Comparison of ENCODE assay signal across 17 cellular contexts in the genomic region with DNA sequence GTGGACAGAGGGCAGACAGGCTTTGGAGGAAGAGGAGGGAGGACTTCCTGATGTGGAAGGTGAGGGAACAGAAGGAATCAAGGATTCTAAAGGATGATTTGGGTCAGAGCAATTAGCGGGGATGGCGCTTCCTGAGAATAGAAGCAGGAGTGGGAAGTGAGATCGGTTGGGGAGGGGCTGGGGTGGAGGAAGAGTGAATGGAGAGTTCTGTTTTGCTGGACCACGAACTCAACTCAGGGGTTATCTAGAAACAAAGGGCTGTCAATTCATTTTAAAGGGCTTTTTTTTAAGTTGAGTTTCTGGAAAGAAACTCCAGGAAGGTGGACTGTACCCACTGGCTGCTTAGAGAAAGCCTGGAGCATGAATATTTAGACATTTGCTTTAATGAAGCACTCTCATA. TPM values are rescaled to one million over a fixed set of nuclear protein-coding genes. Genes with fewer than 3 reads are reported as not detected.
A peak's percentile ranks its signal among the peaks of the same experiment; 100 is the strongest.
DNase-seq lines count a peak whose midpoint lies in the region; ATAC-seq, FAIRE-seq and TF ChIP-seq lines count a peak whose summit lies in the region.
"Had no signal": no experiment of that assay in that cellular context is flagged by ENCODE, and none has a peak within 500 bp of the region (broad histone marks: within the 10 kb centered on the region; RNA-seq: fewer than 3 reads in every experiment).

No MANE protein-coding gene starts in this region.

- H3K27ac ChIP-seq in A549 (peak overlapping the region; percentile 89 to 97), AG04450 (ENCODE audit: low read depth, low read length) (peak overlapping the region; percentile 21), coronary artery (no peak overlapping the region), trophoblast cell (ENCODE audit: low read depth, low read length) (no peak overlapping the region), neuronal stem cell (replicated peaks; ENCODE audit: low read length) (no peak overlapping the region)
- H3K27ac ChIP-seq: BLaER1 had no signal

- H3K27me3 Mint-ChIP-seq in activated CD4-positive, alpha-beta T cell treated with anti-CD3 and anti-CD28 coated beads for 36 hours: peaks cover 26% of the 10 kb centered on the region

- CTCF ChIA-PET in A549 (lab: Yijun Ruan, JAX) (no interaction called here), AG04450 (lab: Charles Lee) (no interaction called here)
- CTCF ChIA-PET in activated CD4-positive, alpha-beta T cell treated with anti-CD3 and anti-CD28 coated beads for 36 hours (lab: Charles Lee): no interaction called here

- no peak overlapping the region for H2BK5ac ChIP-seq in trophoblast cell (ENCODE audit: low read depth, low read length, poor library complexity)
- H2BK5ac ChIP-seq in neuronal stem cell (ENCODE audit: low read length): no peak overlapping the region

- intact Hi-C loops in activated CD4-positive, alpha-beta T cell treated with anti-CD3 and anti-CD28 coated beads for 36 hours (cut with DNase I, micrococcal nuclease): loop anchor here in 1 of 2 experiments (2.0 kb wide), 1 partner anchor 19 kb away; no protein-coding TSS in a partner anchor

- peaks cover 27% of the 10 kb centered on the region for H3K27me3 ChIP-seq in AG04450 (ENCODE audit: control insufficient read depth, insufficient read depth, low read length)
- no peaks in the 10 kb centered on the region for H3K27me3 ChIP-seq in trophoblast cell (ENCODE audit: insufficient read depth, low read length)
- no peaks in the 10 kb centered on the region for H3K27me3 ChIP-seq in neuronal stem cell (ENCODE audit: control insufficient read depth in 3 of 3, insufficient read depth in 3 of 3, low read depth in 1 of 3, low read length in 3 of 3)
- H3K27me3 ChIP-seq: BLaER1 had no signal

- POLR2A ChIA-PET in A549 (lab: Yijun Ruan, JAX): no interaction called here
- POLR2A ChIA-PET in AG04450 (lab: Yijun Ruan, JAX): no interaction called here
- POLR2A ChIA-PET in activated CD4-positive, alpha-beta T cell treated with anti-CD3 and anti-CD28 coated beads for 36 hours (lab: Charles Lee): no interaction called here

- DNase-seq in A549 (ENCODE audit: low read depth in 1 of 2, low spot score in 1 of 2): no peak
- DNase-seq in AG04450 (ENCODE audit: low read depth, low spot score): no peak
- DNase-seq in coronary artery (ENCODE audit: low spot score): peak; percentile 38
- DNase-seq in trophoblast cell: no peak
- no peak for DNase-seq in neuronal stem cell (ENCODE audit: low spot score)
- DNase-seq in activated CD4-positive, alpha-beta T cell treated with anti-CD3 and anti-CD28 coated beads for 36 hours: no peak
- DNase-seq: Calu3; CD4-positive, alpha-beta memory T cell; DMS79 treated with DMSO at 0.1 percent for 48 hours; GF-D8; GOT3; H7 had no signal

- H3K9me3 ChIP-seq in A549 (no peaks in the 10 kb centered on the region), AG04450 (ENCODE audit: control insufficient read depth, insufficient read depth, low read length) (no peaks in the 10 kb centered on the region), trophoblast cell (ENCODE audit: insufficient read depth, low read depth, low read length) (no peaks in the 10 kb centered on the region), neuronal stem cell (replicated peaks in 1 of 2; ENCODE audit: control insufficient read depth in 2 of 2, insufficient read depth in 1 of 2, low read depth in 1 of 2, low read length in 2 of 2) (no peaks in the 10 kb centered on the region)
- H3K9me3 ChIP-seq: BLaER1 had no signal

- no peak for TF ChIP-seq POLR2A in A549 (IDR thresholded peaks at IDR 0.05; ENCODE audit: low read length)

- H3K9me3 Mint-ChIP-seq in activated CD4-positive, alpha-beta T cell treated with anti-CD3 and anti-CD28 coated beads for 36 hours (ENCODE audit: low read depth): no peaks in the 10 kb centered on the region
- H3K9me3 Mint-ChIP-seq: CD14-positive monocyte; CD4-positive, alpha-beta memory T cell had no signal

- H3K4ac ChIP-seq in trophoblast cell (ENCODE audit: low read depth, low read length) (no peak overlapping the region), neuronal stem cell (ENCODE audit: low read length) (no peak overlapping the region)

- H3K4me3 ChIP-seq in A549: no peak overlapping the region
- H3K4me3 ChIP-seq in AG04450 (ENCODE audit: low read depth, low read length): no peak overlapping the region
- H3K4me3 ChIP-seq in coronary artery: no peak overlapping the region
- no peak overlapping the region for H3K4me3 ChIP-seq in trophoblast cell (ENCODE audit: low read depth, low read length)
- H3K4me3 ChIP-seq in neuronal stem cell (ENCODE audit: low read length in 2 of 2): no peak overlapping the region
- H3K4me3 ChIP-seq: BLaER1 had no signal

- FAIRE-seq in A549 (lab: Jason Lieb, UNC): no peak
- FAIRE-seq: A204.1 had no signal

- H3K18ac ChIP-seq in trophoblast cell (ENCODE audit: low read length) (no peak overlapping the region), neuronal stem cell (ENCODE audit: low read length) (no peak overlapping the region)

- H4K91ac ChIP-seq in trophoblast cell (ENCODE audit: low read depth, low read length): no peak overlapping the region
- H4K91ac ChIP-seq in neuronal stem cell (ENCODE audit: low read depth, low read length, poor library complexity): no peak overlapping the region

- H3K79me1 ChIP-seq in trophoblast cell (ENCODE audit: low read length) (no peaks in the 10 kb centered on the region), neuronal stem cell (ENCODE audit: low read depth, low read length) (no peaks in the 10 kb centered on the region)

- no peak for TF ChIP-seq CTCF in A549 (IDR thresholded peaks at IDR 0.05)
- no peak for TF ChIP-seq CTCF in AG04450 (IDR thresholded peaks at IDR 0.05; ENCODE audit: low read depth, low read length)
- no peak for TF ChIP-seq CTCF in coronary artery (IDR thresholded peaks at IDR 0.05)

- H3K36me3 ChIP-seq in trophoblast cell (ENCODE audit: control insufficient read depth in 1 of 2, insufficient read depth in 2 of 2, low read length in 2 of 2): no peaks in the 10 kb centered on the region
- H3K36me3 ChIP-seq in neuronal stem cell (replicated peaks in 1 of 2; ENCODE audit: control insufficient read depth in 2 of 2, insufficient read depth in 2 of 2, low read length in 2 of 2): no peaks in the 10 kb centered on the region
- H3K36me3 ChIP-seq: BLaER1 had no signal

- H3K4me3 Mint-ChIP-seq in activated CD4-positive, alpha-beta T cell treated with anti-CD3 and anti-CD28 coated beads for 36 hours: no peak overlapping the region
- H3K4me3 Mint-ChIP-seq: CD4-positive, alpha-beta memory T cell had no signal

- H2BK120ac ChIP-seq in trophoblast cell (ENCODE audit: insufficient read depth, low read length, poor library complexity): no peak overlapping the region
- H2BK120ac ChIP-seq in neuronal stem cell (ENCODE audit: low read depth, low read length): no peak overlapping the region

- H3K23ac ChIP-seq in trophoblast cell (ENCODE audit: low read length): no peak overlapping the region
- no peak overlapping the region for H3K23ac ChIP-seq in neuronal stem cell (ENCODE audit: low read depth, low read length, poor library complexity)

- H3K14ac ChIP-seq in trophoblast cell (ENCODE audit: low read length) (peak overlapping the region; percentile 55), neuronal stem cell (ENCODE audit: low read length) (no peak overlapping the region)

- WGBS in A549 (ENCODE audit: missing lambda C conversion rate): 94% methylated on average over 4 of the region's 4 CpGs
- WGBS in trophoblast cell (ENCODE audit: extremely low coverage, insufficient coverage, insufficient read length): no CpG with 5 or more reads among the region's 4 CpGs
- no CpG with 5 or more reads among the region's 4 CpGs for WGBS in neuronal stem cell (ENCODE audit: extremely low coverage in 2 of 2, insufficient read length in 2 of 2, insufficient replicate concordance in 1 of 2), 2 donors

- no peaks in the 10 kb centered on the region for H3K4me1 Mint-ChIP-seq in activated CD4-positive, alpha-beta T cell treated with anti-CD3 and anti-CD28 coated beads for 36 hours
- H3K4me1 Mint-ChIP-seq: CD4-positive, alpha-beta memory T cell had no signal

- H4K8ac ChIP-seq in trophoblast cell (ENCODE audit: low read depth, low read length) (no peak overlapping the region), neuronal stem cell (ENCODE audit: low read depth, low read length) (no peak overlapping the region)

- H3K4me2 ChIP-seq in A549: no peak overlapping the region
- H3K4me2 ChIP-seq in trophoblast cell (ENCODE audit: low read length): no peak overlapping the region
- no peak overlapping the region for H3K4me2 ChIP-seq in neuronal stem cell (ENCODE audit: insufficient read depth, low read length, poor library complexity, severe bottlenecking)
- H3K4me2 ChIP-seq: BLaER1 had no signal

- H3K79me2 ChIP-seq in trophoblast cell (ENCODE audit: control insufficient read depth, insufficient read depth, low read length, poor library complexity): no peaks in the 10 kb centered on the region

- TF ChIP-seq RAD21 in A549 (conservative IDR thresholded peaks at IDR 0.05 in 1 of 2, IDR thresholded peaks at IDR 0.05 in 1 of 2): no peak

- no peak overlapping the region for H2BK15ac ChIP-seq in neuronal stem cell (ENCODE audit: low read length)

- H3K36me3 Mint-ChIP-seq in activated CD4-positive, alpha-beta T cell treated with anti-CD3 and anti-CD28 coated beads for 36 hours (ENCODE audit: low read depth): no peaks in the 10 kb centered on the region
- H3K36me3 Mint-ChIP-seq: CD14-positive monocyte; CD4-positive, alpha-beta memory T cell had no signal

- no peak overlapping the region for H2AK5ac ChIP-seq in trophoblast cell (ENCODE audit: low read length)
- H2AK5ac ChIP-seq in neuronal stem cell (ENCODE audit: low read depth, low read length): no peak overlapping the region

- no peak overlapping the region for H3K27ac Mint-ChIP-seq in activated CD4-positive, alpha-beta T cell treated with anti-CD3 and anti-CD28 coated beads for 36 hours
- H3K27ac Mint-ChIP-seq: CD14-positive monocyte had no signal

- no peak for TF ChIP-seq EP300 in A549 (IDR thresholded peaks at IDR 0.05)

- H2AFZ ChIP-seq in trophoblast cell (ENCODE audit: insufficient read depth, low read length, poor library complexity) (no peak overlapping the region), neuronal stem cell (ENCODE audit: low read length) (no peak overlapping the region)

- ATAC-seq in A549 (no peak), GM21737 (IDR thresholded peaks at IDR 0.05; ENCODE audit: unreplicated experiment) (no peak)
- ATAC-seq in activated CD4-positive, alpha-beta T cell treated with anti-CD3 and anti-CD28 coated beads for 36 hours: no peak
- ATAC-seq: HCT116 had no signal

- H3K9ac ChIP-seq in trophoblast cell (ENCODE audit: low read length) (no peak overlapping the region), neuronal stem cell (ENCODE audit: low read depth, low read length, poor library complexity) (no peak overlapping the region)
- H3K9ac ChIP-seq: BLaER1 had no signal

- H2BK12ac ChIP-seq in trophoblast cell (ENCODE audit: low read length) (no peak overlapping the region), neuronal stem cell (ENCODE audit: low read length) (no peak overlapping the region)

- peaks cover 60% of the 10 kb centered on the region for H3K4me1 ChIP-seq in A549
- H3K4me1 ChIP-seq in trophoblast cell (ENCODE audit: control insufficient read depth in 1 of 2, insufficient read depth in 2 of 2, low read length in 2 of 2): peaks cover 3 to 9% of the 10 kb centered on the region in 2 experiments
- peaks cover 0 to 15% of the 10 kb centered on the region in 2 donors for H3K4me1 ChIP-seq in neuronal stem cell (ENCODE audit: control insufficient read depth in 2 of 2, insufficient read depth in 1 of 2, low read depth in 1 of 2, low read length in 2 of 2)

- no peak overlapping the region for H4K12ac ChIP-seq in trophoblast cell (ENCODE audit: low read depth, low read length)

RNA-seq across cellular contexts. Expression of gene BCL2L11, which starts 54.9 kb away (rescaled TPM):
- 7.4 and 14.5 TPM in 2 replicates for polyA plus RNA-seq in A549 (2011; rRNA removed)
- 3.7 and 5.8 TPM in 2 replicates for polyA plus RNA-seq in A549 (2012; cell fraction: cytosol; rRNA removed)
- 4.8 and 5.9 TPM in 2 replicates for polyA plus RNA-seq in A549 (2012; cell fraction: nucleus; rRNA removed)
- 9.6 to 17.4 TPM (median 14.5 TPM) in 3 replicates for polyA plus RNA-seq in A549 (2017; fragmentation: RNase III; extraction: RNeasy Plus Mini Kit Qiagen cat#74134 plus additional on column Dnase treatment)
- 15.2 and 16.4 TPM in 2 replicates for polyA minus RNA-seq in A549 (2011; rRNA and poly(A)+ RNA removed)
- 3.4 and 4.2 TPM in 2 replicates for polyA plus RNA-seq in AG04450 (2011; rRNA removed)
- polyA minus RNA-seq in AG04450 (2011; rRNA and poly(A)+ RNA removed): 4.8 and 7.0 TPM in 2 replicates
- 29.4 and 31.9 TPM in 2 replicates for polyA plus RNA-seq in trophoblast cell (2013)
- polyA plus RNA-seq in neuronal stem cell (2013, experiment 1 of 2): 32.0 TPM
- 32.1 TPM for polyA plus RNA-seq in neuronal stem cell (2013, experiment 2 of 2)
- 10 to 100 TPM; 18.2 to 28.6 TPM for total RNA-seq in activated CD4-positive, alpha-beta T cell treated with anti-CD3 and anti-CD28 coated beads for 36 hours

Comparison
In these comparisons a context has a peak if more than half of its experiments do, and no peak if none do; other contexts are left out.
1. H3K27ac ChIP-seq: peak in A549 (2 of 2) and AG04450 (single experiment); none in coronary artery (0 of 2), trophoblast cell (single experiment) and neuronal stem cell (single experiment).